In genomic region chr13:28451482-28452217, GRCh38 we compare ENCODE assay signal across 1 cellular context.
TF ChIP-seq lines count a peak whose summit lies in the region.

No MANE protein-coding gene starts in this region.

TF ChIP-seq in HepG2, 621 proteins besides CTCF, POLR2A, EP300 and RAD21:
- TF ChIP-seq CBX2 (IDR thresholded peaks at IDR 0.05; ENCODE audit: low read depth, low read length) (no peak), CBX2 (CRISPR knock-in tag; IDR thresholded peaks at IDR 0.05; ENCODE audit: low read depth) (no peak), ZFAT (CRISPR knock-in tag; conservative IDR thresholded peaks at IDR 0.05) (no peak), ZBTB8A (CRISPR knock-in tag; IDR thresholded peaks at IDR 0.05; ENCODE audit: borderline replicate concordance, low read depth) (no peak), HOMEZ (CRISPR knock-in tag; IDR thresholded peaks at IDR 0.05; ENCODE audit: low read depth) (no peak), ZNF891 (CRISPR knock-in tag; IDR thresholded peaks at IDR 0.05) (no peak)
